8 cellular contexts compared by ENCODE assay signal in genomic region chr21:36319767-36320420, GRCh38. TPM values are rescaled to one million over a fixed set of nuclear protein-coding genes. Genes with fewer than 3 reads are reported as not detected.
DNase-seq lines count a peak whose midpoint lies in the region; ATAC-seq and TF ChIP-seq lines count a peak whose summit lies in the region.

A gene with protein sequence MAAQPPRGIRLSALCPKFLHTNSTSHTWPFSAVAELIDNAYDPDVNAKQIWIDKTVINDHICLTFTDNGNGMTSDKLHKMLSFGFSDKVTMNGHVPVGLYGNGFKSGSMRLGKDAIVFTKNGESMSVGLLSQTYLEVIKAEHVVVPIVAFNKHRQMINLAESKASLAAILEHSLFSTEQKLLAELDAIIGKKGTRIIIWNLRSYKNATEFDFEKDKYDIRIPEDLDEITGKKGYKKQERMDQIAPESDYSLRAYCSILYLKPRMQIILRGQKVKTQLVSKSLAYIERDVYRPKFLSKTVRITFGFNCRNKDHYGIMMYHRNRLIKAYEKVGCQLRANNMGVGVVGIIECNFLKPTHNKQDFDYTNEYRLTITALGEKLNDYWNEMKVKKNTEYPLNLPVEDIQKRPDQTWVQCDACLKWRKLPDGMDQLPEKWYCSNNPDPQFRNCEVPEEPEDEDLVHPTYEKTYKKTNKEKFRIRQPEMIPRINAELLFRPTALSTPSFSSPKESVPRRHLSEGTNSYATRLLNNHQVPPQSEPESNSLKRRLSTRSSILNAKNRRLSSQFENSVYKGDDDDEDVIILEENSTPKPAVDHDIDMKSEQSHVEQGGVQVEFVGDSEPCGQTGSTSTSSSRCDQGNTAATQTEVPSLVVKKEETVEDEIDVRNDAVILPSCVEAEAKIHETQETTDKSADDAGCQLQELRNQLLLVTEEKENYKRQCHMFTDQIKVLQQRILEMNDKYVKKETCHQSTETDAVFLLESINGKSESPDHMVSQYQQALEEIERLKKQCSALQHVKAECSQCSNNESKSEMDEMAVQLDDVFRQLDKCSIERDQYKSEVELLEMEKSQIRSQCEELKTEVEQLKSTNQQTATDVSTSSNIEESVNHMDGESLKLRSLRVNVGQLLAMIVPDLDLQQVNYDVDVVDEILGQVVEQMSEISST (plus strand): TSS chr21:36320197. CDS start chr21:36320265, 68 bp downstream.

- ATAC-seq in GM19468 (IDR thresholded peaks at IDR 0.05; ENCODE audit: extremely low read depth, unreplicated experiment), result peak; percentile 96
- peak; percentile 97 to 99 for ATAC-seq in lower lobe of right lung

- no peak for TF ChIP-seq CTCF in lower lobe of right lung (IDR thresholded peaks at IDR 0.05)

- peak within 1 kb of the TSS; percentile 81 for H3K4me3 ChIP-seq in lower lobe of right lung

- H3K27me3 ChIP-seq in lower lobe of right lung (ENCODE audit: low read depth), result no peaks in the 10 kb centered on the region

- H3K36me3 ChIP-seq in lower lobe of right lung, result peaks cover 11% of the 10 kb centered on the region

- DNase-seq in CMK (ENCODE audit: low read depth), result peak; percentile 100
- DNase-seq in HS-5 (ENCODE audit: low read depth), result peak; percentile 98
- DNase-seq in NK-92 treated with Interleukin-12 subunit alpha and Interleukin-12 subunit beta, amount 100 ng/mL, for 24 hours (lab: John Stamatoyannopoulos, UW), result peak; percentile 94
- DNase-seq in activated CD8-positive, alpha-beta memory T cell treated with anti-CD3 and anti-CD28 coated beads for 24 hours, result peak; percentile 99
- peak; percentile 98 for DNase-seq in effector CD4-positive, alpha-beta T cell
- peak; percentile 98 for DNase-seq in lower lobe of right lung
- DNase-seq in stimulated activated CD4-positive, alpha-beta T cell treated with anti-CD3 and anti-CD28 coated beads, TNF-alpha, amount 100 ng/mL, for 24 hours (ENCODE audit: low read depth in 3 of 3), result peak; percentile 96 to 98 (median 97)

- H3K9me3 ChIP-seq in lower lobe of right lung, result no peaks in the 10 kb centered on the region

- H3K27ac ChIP-seq in lower lobe of right lung, result peak within 1 kb of the TSS; percentile 99

- intact Hi-C loops in lower lobe of right lung (cut with DNase I), result no loop called here

- H3K4me1 ChIP-seq in lower lobe of right lung, result peaks cover 39% of the 10 kb centered on the region

RNA-seq across cellular contexts. Expression of the gene that starts here (rescaled TPM):
- total RNA-seq in lower lobe of right lung, result 42.3 TPM

Comparison
In these comparisons a context has a peak if more than half of its experiments do, and no peak if none do; other contexts are left out.
1. Peak in every context shown above with its lines: DNase-seq, ATAC-seq, H3K4me3 ChIP-seq and H3K27ac ChIP-seq.